1 cellular context compared by ENCODE assay signal in the genomic region with DNA sequence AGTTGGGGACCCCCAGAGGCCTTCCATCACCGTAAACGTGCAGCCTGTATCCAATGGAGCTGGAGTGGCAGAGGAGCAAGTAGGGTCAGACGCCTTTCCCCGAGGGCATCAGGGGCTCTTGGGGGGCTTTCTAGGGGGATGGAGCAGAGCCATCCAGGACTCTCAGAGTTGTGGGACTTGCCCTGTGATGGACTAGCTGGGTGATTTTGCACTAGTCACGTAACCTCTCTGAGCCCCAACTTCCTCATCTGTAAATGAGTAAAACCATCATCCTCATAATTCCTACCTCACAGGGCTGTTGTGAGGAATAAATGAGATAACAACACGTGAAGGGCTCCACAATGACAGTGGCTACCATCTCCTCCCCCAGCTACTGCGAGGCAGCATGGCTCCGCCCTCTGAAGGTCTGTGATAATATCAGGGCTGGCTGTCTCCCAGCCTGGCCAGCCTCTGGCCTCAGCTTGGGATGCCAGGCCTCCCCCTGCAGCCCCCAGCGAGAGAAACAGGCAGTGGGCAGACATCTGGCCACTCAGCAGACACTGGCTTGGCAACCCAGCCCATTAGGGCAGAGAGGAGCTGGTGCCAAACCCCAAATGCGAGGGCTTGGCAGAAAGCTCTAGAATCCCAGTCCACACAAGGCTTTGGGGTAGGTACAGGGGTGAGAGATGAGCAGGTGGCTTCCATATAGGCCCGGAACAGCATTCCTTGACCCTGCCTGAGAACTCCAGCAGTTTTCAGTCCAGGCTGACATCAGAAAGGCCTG.
TF ChIP-seq lines count a peak whose summit lies in the region.

No MANE protein-coding gene starts in this region.

TF ChIP-seq in K562, 482 proteins besides CTCF, POLR2A, EP300 and RAD21 (continues in another document):
- peak; percentile 82 for TF ChIP-seq SMARCA5 (IDR thresholded peaks at IDR 0.05)
- TF ChIP-seq TBL1XR1 (IDR thresholded peaks at IDR 0.05; ENCODE audit: low read length in 2 of 2), result 0 out of 4 replicates have a peak, but pooled peaks of 1 of the 2 experiments have one; percentile 41
- 0 out of 2 replicates have a peak, but pooled peaks have one; percentile 43 for TF ChIP-seq JUND (IDR thresholded peaks at IDR 0.05; ENCODE audit: borderline replicate concordance, low read depth, low read length)
- no peak; the same call in 1 of the 3 replicates for TF ChIP-seq JUND (tag; IDR thresholded peaks at IDR 0.05; ENCODE audit: borderline replicate concordance, low read depth, low read length)
- peak; percentile 26; the same call in 1 of the 2 replicates for TF ChIP-seq TEAD4 (IDR thresholded peaks at IDR 0.05; ENCODE audit: low read length)
- no peak for TF ChIP-seq TEAD4 (CRISPR knock-in tag; IDR thresholded peaks at IDR 0.05; ENCODE audit: borderline replicate concordance)
- peak in 1 of 2 experiments; percentile 46; a peak in 1 of 4 replicates for TF ChIP-seq KDM1A (IDR thresholded peaks at IDR 0.05)
- TF ChIP-seq RB1 (IDR thresholded peaks at IDR 0.05; ENCODE audit: low read depth), result 0 out of 2 replicates have a peak, but pooled peaks have one; percentile 9
- TF ChIP-seq MAFK (IDR thresholded peaks at IDR 0.05; ENCODE audit: low read length), result peak; percentile 12; the same call in 1 of the 2 replicates
- peak; percentile 94 for TF ChIP-seq ZFP36 (IDR thresholded peaks at IDR 0.05; ENCODE audit: low read depth, low read length, partially characterized antibody)
- TF ChIP-seq SOX6 (IDR thresholded peaks at IDR 0.05), result peak; percentile 81
- TF ChIP-seq, protein P1, sequence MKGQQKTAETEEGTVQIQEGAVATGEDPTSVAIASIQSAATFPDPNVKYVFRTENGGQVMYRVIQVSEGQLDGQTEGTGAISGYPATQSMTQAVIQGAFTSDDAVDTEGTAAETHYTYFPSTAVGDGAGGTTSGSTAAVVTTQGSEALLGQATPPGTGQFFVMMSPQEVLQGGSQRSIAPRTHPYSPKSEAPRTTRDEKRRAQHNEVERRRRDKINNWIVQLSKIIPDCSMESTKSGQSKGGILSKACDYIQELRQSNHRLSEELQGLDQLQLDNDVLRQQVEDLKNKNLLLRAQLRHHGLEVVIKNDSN (CRISPR knock-in tag; IDR thresholded peaks at IDR 0.05), result peak; percentile 80
- TF ChIP-seq CBX5 (IDR thresholded peaks at IDR 0.05; ENCODE audit: borderline replicate concordance, low read depth), result 0 out of 2 replicates have a peak, but pooled peaks have one; percentile 5
- TF ChIP-seq, protein P2, sequence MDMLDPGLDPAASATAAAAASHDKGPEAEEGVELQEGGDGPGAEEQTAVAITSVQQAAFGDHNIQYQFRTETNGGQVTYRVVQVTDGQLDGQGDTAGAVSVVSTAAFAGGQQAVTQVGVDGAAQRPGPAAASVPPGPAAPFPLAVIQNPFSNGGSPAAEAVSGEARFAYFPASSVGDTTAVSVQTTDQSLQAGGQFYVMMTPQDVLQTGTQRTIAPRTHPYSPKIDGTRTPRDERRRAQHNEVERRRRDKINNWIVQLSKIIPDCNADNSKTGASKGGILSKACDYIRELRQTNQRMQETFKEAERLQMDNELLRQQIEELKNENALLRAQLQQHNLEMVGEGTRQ (CRISPR knock-in tag; IDR thresholded peaks at IDR 0.05), result peak; percentile 32; the same call in 1 of the 2 replicates
- no peak for TF ChIP-seq CHD1 (IDR thresholded peaks at IDR 0.05; ENCODE audit: low read length)
- TF ChIP-seq, protein P3, sequence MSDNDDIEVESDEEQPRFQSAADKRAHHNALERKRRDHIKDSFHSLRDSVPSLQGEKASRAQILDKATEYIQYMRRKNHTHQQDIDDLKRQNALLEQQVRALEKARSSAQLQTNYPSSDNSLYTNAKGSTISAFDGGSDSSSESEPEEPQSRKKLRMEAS (CRISPR knock-in tag; IDR thresholded peaks at IDR 0.05), result peak; percentile 73
- TF ChIP-seq ZEB2 (IDR thresholded peaks at IDR 0.05), result peak; percentile 56; the same call in 1 of the 2 replicates
- no peak for TF ChIP-seq NCOA2 (IDR thresholded peaks at IDR 0.05; ENCODE audit: partially characterized antibody in 2 of 2)
- 0 out of 4 replicates have a peak, but pooled peaks of 1 of the 2 experiments have one; percentile 34 for TF ChIP-seq MAZ (CRISPR knock-in tag; conservative IDR thresholded peaks at IDR 0.05 in 1 of 2, IDR thresholded peaks at IDR 0.05 in 1 of 2)
- TF ChIP-seq, protein P4, sequence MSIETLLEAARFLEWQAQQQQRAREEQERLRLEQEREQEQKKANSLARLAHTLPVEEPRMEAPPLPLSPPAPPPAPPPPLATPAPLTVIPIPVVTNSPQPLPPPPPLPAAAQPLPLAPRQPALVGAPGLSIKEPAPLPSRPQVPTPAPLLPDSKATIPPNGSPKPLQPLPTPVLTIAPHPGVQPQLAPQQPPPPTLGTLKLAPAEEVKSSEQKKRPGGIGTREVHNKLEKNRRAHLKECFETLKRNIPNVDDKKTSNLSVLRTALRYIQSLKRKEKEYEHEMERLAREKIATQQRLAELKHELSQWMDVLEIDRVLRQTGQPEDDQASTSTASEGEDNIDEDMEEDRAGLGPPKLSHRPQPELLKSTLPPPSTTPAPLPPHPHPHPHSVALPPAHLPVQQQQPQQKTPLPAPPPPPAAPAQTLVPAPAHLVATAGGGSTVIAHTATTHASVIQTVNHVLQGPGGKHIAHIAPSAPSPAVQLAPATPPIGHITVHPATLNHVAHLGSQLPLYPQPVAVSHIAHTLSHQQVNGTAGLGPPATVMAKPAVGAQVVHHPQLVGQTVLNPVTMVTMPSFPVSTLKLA (conservative IDR thresholded peaks at IDR 0.05), result peak; percentile 49 to 78
- TF ChIP-seq, protein P5, sequence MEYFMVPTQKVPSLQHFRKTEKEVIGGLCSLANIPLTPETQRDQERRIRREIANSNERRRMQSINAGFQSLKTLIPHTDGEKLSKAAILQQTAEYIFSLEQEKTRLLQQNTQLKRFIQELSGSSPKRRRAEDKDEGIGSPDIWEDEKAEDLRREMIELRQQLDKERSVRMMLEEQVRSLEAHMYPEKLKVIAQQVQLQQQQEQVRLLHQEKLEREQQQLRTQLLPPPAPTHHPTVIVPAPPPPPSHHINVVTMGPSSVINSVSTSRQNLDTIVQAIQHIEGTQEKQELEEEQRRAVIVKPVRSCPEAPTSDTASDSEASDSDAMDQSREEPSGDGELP (CRISPR knock-in tag; IDR thresholded peaks at IDR 0.05; ENCODE audit: borderline replicate concordance), result peak; percentile 55; the same call in 1 of the 2 replicates
- peak in 1 of 2 experiments; percentile 46; a peak in 1 of 4 replicates for TF ChIP-seq TEAD1 (CRISPR knock-in tag; IDR thresholded peaks at IDR 0.05)
- TF ChIP-seq, protein P6, sequence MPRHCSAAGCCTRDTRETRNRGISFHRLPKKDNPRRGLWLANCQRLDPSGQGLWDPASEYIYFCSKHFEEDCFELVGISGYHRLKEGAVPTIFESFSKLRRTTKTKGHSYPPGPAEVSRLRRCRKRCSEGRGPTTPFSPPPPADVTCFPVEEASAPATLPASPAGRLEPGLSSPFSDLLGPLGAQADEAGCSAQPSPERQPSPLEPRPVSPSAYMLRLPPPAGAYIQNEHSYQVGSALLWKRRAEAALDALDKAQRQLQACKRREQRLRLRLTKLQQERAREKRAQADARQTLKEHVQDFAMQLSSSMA (CRISPR knock-in tag; IDR thresholded peaks at IDR 0.05), result no peak
- peak; percentile 46; the same call in 1 of the 2 replicates for TF ChIP-seq ARID1B (IDR thresholded peaks at IDR 0.05)
- TF ChIP-seq BHLHE40 (IDR thresholded peaks at IDR 0.05; ENCODE audit: low read length), result peak; percentile 93
- no peak for TF ChIP-seq CCNT2 (IDR thresholded peaks at IDR 0.05; ENCODE audit: borderline replicate concordance, extremely low read depth, insufficient read length, low read depth, low read length)
- TF ChIP-seq NCOA1 (IDR thresholded peaks at IDR 0.05; ENCODE audit: low read depth), result 0 out of 2 replicates have a peak, but pooled peaks have one; percentile 36
- peak; percentile 34; the same call in 1 of the 2 replicates for TF ChIP-seq ZNF263 (CRISPR knock-in tag; IDR thresholded peaks at IDR 0.05; ENCODE audit: borderline replicate concordance)
- TF ChIP-seq, protein P7, sequence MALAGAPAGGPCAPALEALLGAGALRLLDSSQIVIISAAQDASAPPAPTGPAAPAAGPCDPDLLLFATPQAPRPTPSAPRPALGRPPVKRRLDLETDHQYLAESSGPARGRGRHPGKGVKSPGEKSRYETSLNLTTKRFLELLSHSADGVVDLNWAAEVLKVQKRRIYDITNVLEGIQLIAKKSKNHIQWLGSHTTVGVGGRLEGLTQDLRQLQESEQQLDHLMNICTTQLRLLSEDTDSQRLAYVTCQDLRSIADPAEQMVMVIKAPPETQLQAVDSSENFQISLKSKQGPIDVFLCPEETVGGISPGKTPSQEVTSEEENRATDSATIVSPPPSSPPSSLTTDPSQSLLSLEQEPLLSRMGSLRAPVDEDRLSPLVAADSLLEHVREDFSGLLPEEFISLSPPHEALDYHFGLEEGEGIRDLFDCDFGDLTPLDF (CRISPR knock-in tag; IDR thresholded peaks at IDR 0.05), result no peak
- no peak for TF ChIP-seq PYGO2 (tag; IDR thresholded peaks at IDR 0.05)
- no peak for TF ChIP-seq PPARD (CRISPR knock-in tag; IDR thresholded peaks at IDR 0.05)
- TF ChIP-seq MXI1 (IDR thresholded peaks at IDR 0.05; ENCODE audit: low read depth, low read length), result 0 out of 2 replicates have a peak, but pooled peaks have one; percentile 57
- TF ChIP-seq MYC (IDR thresholded peaks at IDR 0.05; ENCODE audit: low read depth, low read length), result peak; percentile 64; the same call in 1 of the 2 replicates
- no peak for TF ChIP-seq MYC (CRISPR knock-in tag; IDR thresholded peaks at IDR 0.05; ENCODE audit: borderline replicate concordance, low read depth)
- peak; percentile 84 for TF ChIP-seq CREM (IDR thresholded peaks at IDR 0.05; ENCODE audit: low read depth)
- TF ChIP-seq MYNN (IDR thresholded peaks at IDR 0.05), result peak; percentile 40; the same call in 1 of the 2 replicates
- no peak for TF ChIP-seq MYNN (CRISPR knock-in tag; IDR thresholded peaks at IDR 0.05)
- TF ChIP-seq L3MBTL2 (IDR thresholded peaks at IDR 0.05), result peak; percentile 63; the same call in 1 of the 2 replicates
- peak; percentile 39; the same call in 1 of the 2 replicates for TF ChIP-seq SP1 (CRISPR knock-in tag; IDR thresholded peaks at IDR 0.05)
- TF ChIP-seq ZNF224 (CRISPR knock-in tag; IDR thresholded peaks at IDR 0.05), result no peak
- TF ChIP-seq HEY1 (CRISPR knock-in tag; IDR thresholded peaks at IDR 0.05; ENCODE audit: borderline replicate concordance), result no peak
- TF ChIP-seq, protein P8, sequence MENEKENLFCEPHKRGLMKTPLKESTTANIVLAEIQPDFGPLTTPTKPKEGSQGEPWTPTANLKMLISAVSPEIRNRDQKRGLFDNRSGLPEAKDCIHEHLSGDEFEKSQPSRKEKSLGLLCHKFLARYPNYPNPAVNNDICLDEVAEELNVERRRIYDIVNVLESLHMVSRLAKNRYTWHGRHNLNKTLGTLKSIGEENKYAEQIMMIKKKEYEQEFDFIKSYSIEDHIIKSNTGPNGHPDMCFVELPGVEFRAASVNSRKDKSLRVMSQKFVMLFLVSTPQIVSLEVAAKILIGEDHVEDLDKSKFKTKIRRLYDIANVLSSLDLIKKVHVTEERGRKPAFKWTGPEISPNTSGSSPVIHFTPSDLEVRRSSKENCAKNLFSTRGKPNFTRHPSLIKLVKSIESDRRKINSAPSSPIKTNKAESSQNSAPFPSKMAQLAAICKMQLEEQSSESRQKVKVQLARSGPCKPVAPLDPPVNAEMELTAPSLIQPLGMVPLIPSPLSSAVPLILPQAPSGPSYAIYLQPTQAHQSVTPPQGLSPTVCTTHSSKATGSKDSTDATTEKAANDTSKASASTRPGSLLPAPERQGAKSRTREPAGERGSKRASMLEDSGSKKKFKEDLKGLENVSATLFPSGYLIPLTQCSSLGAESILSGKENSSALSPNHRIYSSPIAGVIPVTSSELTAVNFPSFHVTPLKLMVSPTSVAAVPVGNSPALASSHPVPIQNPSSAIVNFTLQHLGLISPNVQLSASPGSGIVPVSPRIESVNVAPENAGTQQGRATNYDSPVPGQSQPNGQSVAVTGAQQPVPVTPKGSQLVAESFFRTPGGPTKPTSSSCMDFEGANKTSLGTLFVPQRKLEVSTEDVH (IDR thresholded peaks at IDR 0.05; ENCODE audit: low read depth, partially characterized antibody), result no peak
- TF ChIP-seq FOXK2 (conservative IDR thresholded peaks at IDR 0.05 in 1 of 2, IDR thresholded peaks at IDR 0.05 in 1 of 2; ENCODE audit: low read depth in 2 of 2), result peak; percentile 52 to 72; a peak in 3 of 4 replicates
- no peak for TF ChIP-seq ATF1 (CRISPR knock-in tag; IDR thresholded peaks at IDR 0.05)
- peak; percentile 52; the same call in 1 of the 2 replicates for TF ChIP-seq ATF1 (tag; IDR thresholded peaks at IDR 0.05)
- 0 out of 2 replicates have a peak, but pooled peaks have one; percentile 39 for TF ChIP-seq HDAC2 (IDR thresholded peaks at IDR 0.05)
- no peak for TF ChIP-seq NFIX (CRISPR knock-in tag; IDR thresholded peaks at IDR 0.05; ENCODE audit: low read depth)
- TF ChIP-seq CXXC5 (CRISPR knock-in tag; IDR thresholded peaks at IDR 0.05), result 0 out of 2 replicates have a peak, but pooled peaks have one; percentile 50
- TF ChIP-seq SRF (CRISPR knock-in tag; IDR thresholded peaks at IDR 0.05), result peak in 1 of 2 experiments; percentile 23; a peak in 1 of 4 replicates
- TF ChIP-seq ARID2 (IDR thresholded peaks at IDR 0.05), result no peak
- TF ChIP-seq ARNT (IDR thresholded peaks at IDR 0.05), result 0 out of 4 replicates have a peak, but pooled peaks of 1 of the 2 experiments have one; percentile 10
- TF ChIP-seq ZBTB7A (IDR thresholded peaks at IDR 0.05; ENCODE audit: borderline replicate concordance, control insufficient read depth, low read depth, low read length), result peak; percentile 18; the same call in 1 of the 2 replicates
- no peak for TF ChIP-seq NUFIP1 (IDR thresholded peaks at IDR 0.05; ENCODE audit: partially characterized antibody)
- TF ChIP-seq SMARCE1 (IDR thresholded peaks at IDR 0.05), result 0 out of 2 replicates have a peak, but pooled peaks have one; percentile 44
- peak; percentile 79 for TF ChIP-seq RBM25 (IDR thresholded peaks at IDR 0.05; ENCODE audit: low read depth, low read length, severe bottlenecking)
